8 cellular contexts compared by ENCODE assay signal in genomic region chr3:111667621-111668239, GRCh38. TPM values are rescaled to one million over a fixed set of nuclear protein-coding genes. Genes with fewer than 3 reads are reported as not detected.
DNase-seq lines count a peak whose midpoint lies in the region; ATAC-seq, FAIRE-seq and TF ChIP-seq lines count a peak whose summit lies in the region.

No MANE protein-coding gene starts in this region.

- H3K27me3 Mint-ChIP-seq in activated naive CD4-positive, alpha-beta T cell treated with anti-CD3 and anti-CD28 coated beads, Interleukin-2, amount 10 ng/mL, durations not matched to agents 7 days and 5 days: no peaks in the 10 kb centered on the region

- H3K4me1 ChIP-seq in lower lobe of right lung: peaks cover 15% of the 10 kb centered on the region
- peaks cover 0 to 21% (median 4%) of the 10 kb centered on the region in 4 donors for H3K4me1 ChIP-seq in stomach

- peaks cover 76% of the 10 kb centered on the region for H3K4me1 Mint-ChIP-seq in activated naive CD4-positive, alpha-beta T cell treated with anti-CD3 and anti-CD28 coated beads, Interleukin-2, amount 10 ng/mL, durations not matched to agents 7 days and 5 days

- POLR2A ChIA-PET in RWPE1 (lab: Yijun Ruan, JAX; ENCODE audit: low non-redundant PET): no interaction called here

- TF ChIP-seq POLR2A in stomach (IDR thresholded peaks at IDR 0.05): no peak
- TF ChIP-seq POLR2A in H54 (IDR thresholded peaks at IDR 0.05; ENCODE audit: low read depth, low read length): no peak

- 50 to 59% (median 54%) methylated on average over 5 of the region's 5 CpGs for WGBS in stomach, 5 donors

- ATAC-seq in GM18517 (IDR thresholded peaks at IDR 0.05; ENCODE audit: unreplicated experiment): peak; percentile 99
- ATAC-seq in HG02852 (IDR thresholded peaks at IDR 0.05; ENCODE audit: unreplicated experiment): peak; percentile 98
- ATAC-seq in lower lobe of right lung: peak; percentile 90 to 92

- FAIRE-seq in H54 (lab: Jason Lieb, UNC): no peak

- no peaks in the 10 kb centered on the region for H3K36me3 ChIP-seq in lower lobe of right lung
- no peaks in the 10 kb centered on the region for H3K36me3 ChIP-seq in stomach

- TF ChIP-seq CTCF in lower lobe of right lung (IDR thresholded peaks at IDR 0.05): no peak
- no peak for TF ChIP-seq CTCF in stomach (IDR thresholded peaks at IDR 0.05)
- no peak for TF ChIP-seq CTCF in RWPE1 (conservative IDR thresholded peaks at IDR 0.05; ENCODE audit: low read depth)

- peak overlapping the region; percentile 33 for H3K4me3 Mint-ChIP-seq in activated naive CD4-positive, alpha-beta T cell treated with anti-CD3 and anti-CD28 coated beads, Interleukin-2, amount 10 ng/mL, durations not matched to agents 7 days and 5 days

- CTCF ChIA-PET in activated naive CD4-positive, alpha-beta T cell treated with anti-CD3 and anti-CD28 coated beads, Interleukin-2, amount 10 ng/mL, durations not matched to agents 7 days and 5 days (lab: Charles Lee): interaction anchor here (0.8 to 7.7 kb wide), 15 partner anchors 9 to 345 kb away, joined by 3 to 120 read pairs (median 7); no protein-coding TSS in a partner anchor
- CTCF ChIA-PET in RWPE1 (lab: Yijun Ruan, JAX): interaction anchor here (0.6 to 1.7 kb wide), 4 partner anchors 11 to 90 kb away, joined by 3 to 6 read pairs (median 4); no protein-coding TSS in a partner anchor

- H3K4me3 ChIP-seq in lower lobe of right lung (no peak overlapping the region), stomach (no peak overlapping the region)

- TF ChIP-seq EP300 in stomach (IDR thresholded peaks at IDR 0.05): no peak

- H3K27ac Mint-ChIP-seq in activated naive CD4-positive, alpha-beta T cell treated with anti-CD3 and anti-CD28 coated beads, Interleukin-2, amount 10 ng/mL, durations not matched to agents 7 days and 5 days: peak overlapping the region; percentile 95

- H3K9me3 ChIP-seq in lower lobe of right lung (no peaks in the 10 kb centered on the region), stomach (no peaks in the 10 kb centered on the region)

- peaks cover 58% of the 10 kb centered on the region for H3K36me3 Mint-ChIP-seq in activated naive CD4-positive, alpha-beta T cell treated with anti-CD3 and anti-CD28 coated beads, Interleukin-2, amount 10 ng/mL, durations not matched to agents 7 days and 5 days

- no peaks in the 10 kb centered on the region for H3K27me3 ChIP-seq in lower lobe of right lung (ENCODE audit: low read depth)
- H3K27me3 ChIP-seq in stomach: no peaks in the 10 kb centered on the region

- DNase-seq in OCI-M1 (lab: John Stamatoyannopoulos, UW) (peak; percentile 96), lower lobe of right lung (peak; percentile 65), stomach (no peak), H54 (ENCODE audit: insufficient read length, low spot score) (no peak), RWPE1 (ENCODE audit: low spot score) (no peak)
- peak; percentile 85 for DNase-seq in activated naive CD4-positive, alpha-beta T cell treated with anti-CD3 and anti-CD28 coated beads, Interleukin-2, amount 10 ng/mL, durations not matched to agents 7 days and 5 days

- H3K9me3 Mint-ChIP-seq in activated naive CD4-positive, alpha-beta T cell treated with anti-CD3 and anti-CD28 coated beads, Interleukin-2, amount 10 ng/mL, durations not matched to agents 7 days and 5 days: peaks cover 19% of the 10 kb centered on the region

- intact Hi-C loops in lower lobe of right lung (cut with DNase I): no loop called here
- intact Hi-C loops in stomach (cut with DNase I; ENCODE audit: low total_unique reads): loop anchor here (5.0 kb wide), 1 partner anchor 300 kb away; no protein-coding TSS in a partner anchor

- H3K27ac ChIP-seq in lower lobe of right lung (peak overlapping the region; percentile 50), stomach (peak overlapping the region in 3 of 5 donors; percentile 13 to 75 (median 37)), RWPE1 (no peak overlapping the region)

RNA-seq across cellular contexts. Expression of gene PLCXD2, which starts 6.7 kb away (rescaled TPM):
- total RNA-seq in lower lobe of right lung: 8.0 TPM
- total RNA-seq in stomach: 1 to 10 TPM in 3 of 5 donors, under 1 TPM in 2; under 0.01 to 5.5 (median 1.2) TPM
- 10 to 100 TPM; 14.6 to 50.4 (median 43.3) TPM for polyA plus RNA-seq in stomach

Comparison
In these comparisons a context has a peak if more than half of its experiments do, and no peak if none do; other contexts are left out.
1. DNase-seq: peak in OCI-M1 (single experiment), activated naive CD4-positive, alpha-beta T cell treated with anti-CD3 and anti-CD28 coated beads, Interleukin-2, amount 10 ng/mL, durations not matched to agents 7 days and 5 days (single experiment) and lower lobe of right lung (single experiment); none in stomach (single experiment), H54 (single experiment) and RWPE1 (single experiment).
2. Peak in every context shown above with its lines, with median percentiles within 50 percentile points of each other: ATAC-seq.